In the genomic region with DNA sequence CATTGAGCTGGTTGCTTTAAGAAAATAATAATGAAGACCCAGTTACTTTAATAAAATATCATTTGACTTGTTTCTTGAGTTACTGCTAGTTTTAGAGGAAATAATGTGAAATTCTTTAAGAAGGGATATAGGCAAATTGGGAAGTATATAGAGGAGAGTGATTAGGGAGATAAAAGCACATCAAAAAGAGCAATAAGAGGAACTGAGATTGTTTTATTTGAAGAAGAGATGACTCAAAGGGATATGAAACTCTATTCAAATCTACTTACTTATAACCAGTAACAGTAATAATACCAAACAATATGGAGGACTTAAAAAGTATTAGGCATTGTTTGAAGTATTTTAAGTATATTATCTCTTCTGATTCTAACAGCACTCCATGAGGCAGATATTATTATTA, we compare ENCODE assay signal across 15 cellular contexts. TPM values are rescaled to one million over a fixed set of nuclear protein-coding genes. Genes with fewer than 3 reads are reported as not detected.
DNase-seq lines count a peak whose midpoint lies in the region; ATAC-seq, FAIRE-seq and TF ChIP-seq lines count a peak whose summit lies in the region.
"Had no signal": no experiment of that assay in that cellular context is flagged by ENCODE, and none has a peak within 500 bp of the region (broad histone marks: within the 10 kb centered on the region; RNA-seq: fewer than 3 reads in every experiment).

No MANE protein-coding gene starts in this region.

- DNase-seq in GM12891 (ENCODE audit: insufficient read length, low spot score) (no peak), RWPE1 (ENCODE audit: low spot score) (no peak), activated T-cell treated with anti-CD3 and anti-CD28 coated beads for 4 hours (no peak), osteoblast (ENCODE audit: insufficient read length, low spot score, missing footprints) (no peak), kidney glomerular epithelial cell (lab: John Stamatoyannopoulos, UW) (no peak)
- DNase-seq: activated CD4-positive, alpha-beta T cell treated with anti-CD3 and anti-CD28 coated beads, Interleukin-2, amount 50 U/mL, for 1 hour; gastrocnemius medialis; GOT3; SK-N-SH; stimulated activated CD4-positive, alpha-beta T cell treated with anti-CD3 and anti-CD28 coated beads, Interleukin-4, amount 100 ng/mL, for 1 hour had no signal

- no peaks in the 10 kb centered on the region for H3K36me3 ChIP-seq in osteoblast (ENCODE audit: insufficient read depth, low read length)

- H3K4me1 ChIP-seq in osteoblast (ENCODE audit: insufficient read depth, low read length) = no peaks in the 10 kb centered on the region
- H3K4me1 ChIP-seq: gastrocnemius medialis, suprapubic skin had no signal

- ATAC-seq in GM19452 (IDR thresholded peaks at IDR 0.05; ENCODE audit: unreplicated experiment) (peak; percentile 73), HG02884 (IDR thresholded peaks at IDR 0.05; ENCODE audit: unreplicated experiment) (peak; percentile 76), HG03565 (IDR thresholded peaks at IDR 0.05; ENCODE audit: unreplicated experiment) (peak; percentile 79)
- ATAC-seq: gastrocnemius medialis had no signal

- CTCF ChIA-PET in RWPE1 (lab: Yijun Ruan, JAX) = interaction anchor here (0.6 kb wide), 1 partner anchor 45 kb away, joined by 3 read pairs; no protein-coding TSS in a partner anchor

- no peaks in the 10 kb centered on the region for H3K27me3 ChIP-seq in osteoblast (ENCODE audit: insufficient read depth, low read length)
- H3K27me3 ChIP-seq: gastrocnemius medialis, suprapubic skin had no signal

- no peaks in the 10 kb centered on the region for H3K9me3 ChIP-seq in osteoblast (ENCODE audit: low read depth, low read length)
- H3K9me3 ChIP-seq: gastrocnemius medialis, SK-N-SH, suprapubic skin had no signal

- no peak for FAIRE-seq in GM12891 (lab: Jason Lieb, UNC)

- H3K79me2 ChIP-seq in osteoblast (ENCODE audit: insufficient read depth, low read length) = no peaks in the 10 kb centered on the region

- TF ChIP-seq POLR2A in GM12891 (IDR thresholded peaks at IDR 0.05; ENCODE audit: low read depth, low read length) = no peak

- no peak overlapping the region for H3K27ac ChIP-seq in RWPE1
- H3K27ac ChIP-seq in osteoblast (ENCODE audit: low read depth, low read length) = no peak overlapping the region
- H3K27ac ChIP-seq: gastrocnemius medialis, suprapubic skin had no signal

- no peak for TF ChIP-seq CTCF in RWPE1 (conservative IDR thresholded peaks at IDR 0.05; ENCODE audit: low read depth)
- TF ChIP-seq CTCF in osteoblast (IDR thresholded peaks at IDR 0.05; ENCODE audit: extremely low read depth, low read depth, low read length) = no peak

- no peaks in the 10 kb centered on the region for H4K20me1 ChIP-seq in osteoblast (ENCODE audit: insufficient read depth, low read length)

- H3K4me3 ChIP-seq in osteoblast (ENCODE audit: insufficient read depth, low read length) = no peak overlapping the region
- H3K4me3 ChIP-seq: gastrocnemius medialis, lung, suprapubic skin had no signal

- no peak overlapping the region for H2AFZ ChIP-seq in osteoblast (ENCODE audit: low read length)

- no peak overlapping the region for H3K4me2 ChIP-seq in osteoblast (ENCODE audit: insufficient read depth, low read length)
- H3K4me2 ChIP-seq: SK-N-SH had no signal

- POLR2A ChIA-PET in RWPE1 (lab: Yijun Ruan, JAX; ENCODE audit: low non-redundant PET) = no interaction called here

TF ChIP-seq in GM12891, 5 proteins besides CTCF, POLR2A, EP300 and RAD21:
- TF ChIP-seq SPI1 (IDR thresholded peaks at IDR 0.05; ENCODE audit: low read depth, low read length) = peak; percentile 83
- TF ChIP-seq POLR2AphosphoS5 (IDR thresholded peaks at IDR 0.05; ENCODE audit: low read depth, low read length) = no peak

RNA-seq across cellular contexts. Expression of gene LRRK2, which starts 37.1 kb away (rescaled TPM):
- 0.24 TPM for polyA plus RNA-seq in GM12891 (2012; ENCODE audit: low read depth, missing spikeins)
- total RNA-seq in osteoblast = 5.0 and 5.1 TPM in 2 replicates
